Comparison of ENCODE assay signal across 17 cellular contexts in the genomic region with DNA sequence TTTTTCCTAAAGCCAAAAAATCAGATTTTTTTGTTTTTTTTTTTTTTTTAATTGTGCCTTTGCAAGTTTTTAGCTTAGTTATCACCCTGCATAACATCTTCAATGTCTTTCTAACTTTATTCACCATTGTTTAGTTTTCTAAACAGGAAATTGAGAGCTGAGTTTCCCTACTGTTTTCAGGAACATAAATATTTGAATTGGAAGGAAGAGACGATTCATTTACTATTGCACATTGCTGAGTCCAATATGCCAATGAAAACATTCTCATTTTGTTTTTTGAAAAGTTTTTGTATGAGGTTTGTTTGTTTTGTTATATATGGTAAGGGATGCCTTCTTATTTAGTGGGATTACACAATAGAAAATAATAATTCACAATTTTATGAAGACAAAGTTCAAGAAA.
"Had no signal": no experiment of that assay in that cellular context is flagged by ENCODE, and none has a peak within 500 bp of the region (broad histone marks: within the 10 kb centered on the region; RNA-seq: fewer than 3 reads in every experiment).

No MANE protein-coding gene starts in this region.

- FAIRE-seq: islet of Langerhans had no signal

- H3K27me3 ChIP-seq: gastrocnemius medialis, heart right ventricle, right atrium auricular region, sigmoid colon, transverse colon had no signal

- H3K4me3 ChIP-seq: gastrocnemius medialis, heart right ventricle, right atrium auricular region, sigmoid colon, skin epidermis, thoracic aorta, transverse colon had no signal

- H3K9me3 ChIP-seq: gastrocnemius medialis, right atrium auricular region, sigmoid colon, thoracic aorta, transverse colon had no signal

- ATAC-seq: gastrocnemius medialis; heart right ventricle; naive thymus-derived CD4-positive, alpha-beta T cell; stimulated activated memory B cell treated with anti-CD40 and anti-IgM and Interleukin-4, amounts not matched to agents 10 μg/mL and 1 μg/mL and 100 μg/mL, for 72 hours had no signal

- H3K27ac ChIP-seq: gastrocnemius medialis, heart right ventricle, right atrium auricular region, sigmoid colon, skin epidermis, thoracic aorta, transverse colon had no signal

- H3K36me3 ChIP-seq: gastrocnemius medialis, heart right ventricle, right atrium auricular region, sigmoid colon, thoracic aorta, transverse colon had no signal

- H3K4me1 ChIP-seq: gastrocnemius medialis, heart right ventricle, right atrium auricular region, sigmoid colon, transverse colon had no signal

- DNase-seq: central memory CD4-positive, alpha-beta T cell; erythroblast; gastrocnemius medialis; heart right ventricle; hypothalamus; kidney glomerular epithelial cell; mammary epithelial cell; naive thymus-derived CD4-positive, alpha-beta T cell; nephron progenitor cell; sigmoid colon; stimulated activated CD4-positive, alpha-beta T cell treated with anti-CD3 and anti-CD28 coated beads, Interleukin-4, amount 100 ng/mL, for 1 hour; transverse colon had no signal
